26 cellular contexts compared by ENCODE assay signal in the genomic region with DNA sequence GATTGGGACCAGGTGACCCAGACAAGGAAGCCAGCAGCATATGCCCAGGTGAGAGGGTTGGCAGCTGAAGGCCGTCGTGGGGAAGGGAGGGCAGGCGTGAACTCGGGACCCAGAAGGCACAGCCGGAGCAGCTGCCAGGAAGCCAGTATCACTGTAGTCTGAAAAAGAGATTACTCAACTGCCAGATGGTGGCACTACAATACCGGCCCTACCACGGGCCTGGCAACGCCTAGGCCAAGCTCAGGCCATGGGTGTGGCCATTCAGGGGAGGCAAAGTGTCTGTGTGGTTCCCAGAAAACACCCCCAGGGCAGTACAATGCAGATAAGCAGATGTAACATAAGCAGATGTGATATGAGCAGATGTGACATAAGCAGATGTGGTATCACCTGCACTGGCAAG.
A peak's percentile ranks its signal among the peaks of the same experiment; 100 is the strongest.
DNase-seq lines count a peak whose midpoint lies in the region; ATAC-seq, FAIRE-seq and TF ChIP-seq lines count a peak whose summit lies in the region.
"Had no signal": no experiment of that assay in that cellular context is flagged by ENCODE, and none has a peak within 500 bp of the region (broad histone marks: within the 10 kb centered on the region; RNA-seq: fewer than 3 reads in every experiment).

No MANE protein-coding gene starts in this region.

- no peaks in the 10 kb centered on the region for H3K36me3 Mint-ChIP-seq in MCF 10A (ENCODE audit: insufficient read depth, unreplicated experiment)
- H3K36me3 Mint-ChIP-seq: IgD-negative memory B cell; naive thymus-derived CD4-positive, alpha-beta T cell had no signal

- TF ChIP-seq EP300 in K562 (IDR thresholded peaks at IDR 0.05; ENCODE audit: low read length), result no peak

- DNase-seq in HUDEP-2 (lab: John Stamatoyannopoulos, UW; ENCODE audit: unreplicated experiment in 76 of 76), result peak in 43 of 76 experiments; percentile 3 to 62 (median 23)
- peak; percentile 48 for DNase-seq in RPMI7951 (ENCODE audit: low read depth)
- peak in 3 of 4 experiments; percentile 6 to 38 (median 37) for DNase-seq in K562 (ENCODE audit: extremely low read depth in 1 of 4, low spot score in 3 of 4)
- no peak for DNase-seq in NCI-H1694 treated with DMSO at 0.1 percent for 48 hours (lab: John Stamatoyannopoulos, UW)
- no peak for DNase-seq in MCF 10A (ENCODE audit: unreplicated experiment)
- DNase-seq in NCI-H1436 (lab: John Stamatoyannopoulos, UW), result no peak
- DNase-seq in NCI-H1092 treated with DMSO at 0.1 percent for 48 hours (lab: John Stamatoyannopoulos, UW), result no peak
- DNase-seq: activated CD4-positive, alpha-beta T cell treated with anti-CD3 and anti-CD28 coated beads, Interleukin-2, amount 10 ng/mL, durations not matched to agents 24 days and 14 days; activated naive CD4-positive, alpha-beta T cell; activated T-cell treated with anti-CD3 and anti-CD28 coated beads, Interleukin-2, amount 50 U/mL, for 48 hours; body of pancreas; dorsolateral prefrontal cortex; EL; hypothalamus; mesenchymal stem cell; naive thymus-derived CD4-positive, alpha-beta T cell; NCI-H146; NCI-H524 treated with DMSO at 0.1 percent for 48 hours; stimulated activated naive CD8-positive, alpha-beta T cell treated with anti-CD3 and anti-CD28 coated beads, Interleukin-15, Interleukin-2, amounts not matched to agents 100 U/mL and 50 U/mL, for 24 hours; testis had no signal

- H4K20me1 ChIP-seq in BLaER1 (no peaks in the 10 kb centered on the region), K562 (replicated peaks; ENCODE audit: control insufficient read depth, insufficient read depth, low read length) (no peaks in the 10 kb centered on the region; the same call in 1 of the 2 replicates)

- H3K9me3 Mint-ChIP-seq in MCF 10A (ENCODE audit: unreplicated experiment), result no peaks in the 10 kb centered on the region
- H3K9me3 Mint-ChIP-seq: activated CD4-positive, alpha-beta T cell treated with anti-CD3 and anti-CD28 coated beads, Interleukin-2, amount 10 ng/mL, durations not matched to agents 24 days and 14 days; IgD-negative memory B cell had no signal

- no peak for FAIRE-seq in K562 (lab: Jason Lieb, UNC)

- H3K79me2 ChIP-seq in K562 (ENCODE audit: control insufficient read depth, insufficient read depth, low read length), result no peaks in the 10 kb centered on the region

- BruUV-seq in K562 (replicated peaks; lab: Mats Ljungman, UMichigan) (no TSS peak), MCF 10A (replicated peaks; lab: Mats Ljungman, UMichigan) (no TSS peak)

- H3K4me1 Mint-ChIP-seq in MCF 10A (ENCODE audit: insufficient read depth, unreplicated experiment), result peaks cover 16% of the 10 kb centered on the region
- H3K4me1 Mint-ChIP-seq: activated CD4-positive, alpha-beta T cell treated with anti-CD3 and anti-CD28 coated beads, Interleukin-2, amount 10 ng/mL, durations not matched to agents 24 days and 14 days; IgD-negative memory B cell had no signal

- POLR2A ChIA-PET in K562 (lab: Yijun Ruan, JAX) (interaction anchor here (0.6 kb wide), 1 partner anchor 20 kb away, joined by 5 read pairs; no protein-coding TSS in a partner anchor), MCF 10A (lab: Yijun Ruan, JAX) (no interaction called here)

- no peak overlapping the region for H3K4me2 ChIP-seq in BLaER1
- no peak overlapping the region for H3K4me2 ChIP-seq in K562 (ENCODE audit: insufficient read depth, low read length)

- no peak overlapping the region for H3K4me3 Mint-ChIP-seq in MCF 10A (ENCODE audit: unreplicated experiment)
- H3K4me3 Mint-ChIP-seq: activated CD4-positive, alpha-beta T cell treated with anti-CD3 and anti-CD28 coated beads, Interleukin-2, amount 10 ng/mL, durations not matched to agents 24 days and 14 days; IgD-negative memory B cell; naive thymus-derived CD4-positive, alpha-beta T cell had no signal

- H3K4me1 ChIP-seq in BLaER1 (peaks cover 65% of the 10 kb centered on the region), K562 (replicated peaks in 1 of 2; ENCODE audit: control insufficient read depth in 2 of 2, insufficient read depth in 2 of 2, low read length in 2 of 2) (no peaks in the 10 kb centered on the region)
- H3K4me1 ChIP-seq: body of pancreas, SJSA1 had no signal

- CTCF ChIA-PET in K562 (lab: Yijun Ruan, JAX; ENCODE audit: low intra/inter-chr PET ratio) (no interaction called here), MCF 10A (lab: Yijun Ruan, JAX) (interaction anchor here (0.7 kb wide), 1 partner anchor 344 kb away, joined by 3 read pairs; no protein-coding TSS in a partner anchor)

- WGBS in K562 (ENCODE audit: insufficient coverage, low coverage, missing lambda C conversion rate), result 1% methylated on average over 8 of the region's 8 CpGs

- no peaks in the 10 kb centered on the region for H3K9me3 ChIP-seq in BLaER1
- H3K9me3 ChIP-seq in K562 (replicated peaks; ENCODE audit: control insufficient read depth, insufficient read depth, low read depth, low read length), result no peaks in the 10 kb centered on the region
- H3K9me3 ChIP-seq: body of pancreas, gastroesophageal sphincter, SJSA1, testis had no signal

- 0 out of 3 replicates have a peak, but pooled peaks have one; percentile 20 for ATAC-seq in K562
- ATAC-seq: body of pancreas; gastroesophageal sphincter; left lobe of liver; naive thymus-derived CD4-positive, alpha-beta T cell; stimulated activated naive CD8-positive, alpha-beta T cell treated with anti-CD3 and anti-CD28 coated beads, Interleukin-15, Interleukin-2, amounts not matched to agents 100 U/mL and 50 U/mL, for 24 hours had no signal

- H3K9ac ChIP-seq in BLaER1 (no peak overlapping the region), K562 (ENCODE audit: insufficient read depth in 1 of 2, low read depth in 2 of 2, low read length in 2 of 2) (no peak overlapping the region)

- no peak overlapping the region for H3K4me3 ChIP-seq in BLaER1
- H3K4me3 ChIP-seq in K562, result no peak overlapping the region
- H3K4me3 ChIP-seq: body of pancreas, dorsolateral prefrontal cortex, gastroesophageal sphincter, SJSA1, testis had no signal

- H3K27me3 ChIP-seq in BLaER1 (no peaks in the 10 kb centered on the region), K562 (ENCODE audit: control insufficient read depth in 2 of 2, insufficient read depth in 2 of 2, low read length in 2 of 2) (peaks cover 0 to 39% of the 10 kb centered on the region in 2 experiments; a peak in 3 of 5 replicates)
- H3K27me3 ChIP-seq: body of pancreas, dorsolateral prefrontal cortex, gastroesophageal sphincter, testis had no signal

- intact Hi-C loops in K562 (cut with micrococcal nuclease), result no loop called here
- intact Hi-C loops in MCF 10A (cut with micrococcal nuclease), result no loop called here

- in situ Hi-C loops in K562 (cut with MboI), result no loop called here

- peaks cover 4% of the 10 kb centered on the region; the same call in 1 of the 2 replicates for H3K36me3 ChIP-seq in BLaER1
- no peaks in the 10 kb centered on the region for H3K36me3 ChIP-seq in K562 (ENCODE audit: control insufficient read depth, insufficient read depth, low read length)
- H3K36me3 ChIP-seq: gastroesophageal sphincter, SJSA1 had no signal

- no peak for TF ChIP-seq RAD21 in K562 (CRISPR knock-in tag; conservative IDR thresholded peaks at IDR 0.05 in 1 of 2, IDR thresholded peaks at IDR 0.05 in 1 of 2)

- H3K27me3 Mint-ChIP-seq in MCF 10A (ENCODE audit: insufficient read depth, unreplicated experiment), result peaks cover 5% of the 10 kb centered on the region
- H3K27me3 Mint-ChIP-seq: activated CD4-positive, alpha-beta T cell treated with anti-CD3 and anti-CD28 coated beads, Interleukin-2, amount 10 ng/mL, durations not matched to agents 24 days and 14 days had no signal

- no peak overlapping the region for H2AFZ ChIP-seq in K562 (ENCODE audit: low read depth, low read length)

- TF ChIP-seq CTCF in K562 (IDR thresholded peaks at IDR 0.05 in 2 of 3, conservative IDR thresholded peaks at IDR 0.05 in 1 of 3; ENCODE audit: insufficient read depth in 2 of 3, low read depth in 1 of 3, low read length in 3 of 3) (peak in 2 of 3 experiments; percentile 12 to 22; a peak in 1 of 6 replicates), MCF 10A (IDR thresholded peaks at IDR 0.05; ENCODE audit: unreplicated experiment) (no peak)

- H3K27ac Mint-ChIP-seq in MCF 10A (ENCODE audit: low read depth, unreplicated experiment), result no peak overlapping the region
- H3K27ac Mint-ChIP-seq: activated CD4-positive, alpha-beta T cell treated with anti-CD3 and anti-CD28 coated beads, Interleukin-2, amount 10 ng/mL, durations not matched to agents 24 days and 14 days; IgD-negative memory B cell had no signal

- H3K27ac ChIP-seq in BLaER1, result 0 out of 2 replicates have a peak overlapping the region, but pooled peaks have one; percentile 6
- no peak overlapping the region for H3K27ac ChIP-seq in K562 (ENCODE audit: extremely low read depth, low read depth, low read length)
- H3K27ac ChIP-seq: body of pancreas, C4-2B, dorsolateral prefrontal cortex, gastroesophageal sphincter, SJSA1, testis had no signal

- H3K9me1 ChIP-seq in K562 (ENCODE audit: control insufficient read depth, insufficient read depth, low read length), result no peaks in the 10 kb centered on the region

- no peak for TF ChIP-seq POLR2A in K562 (conservative IDR thresholded peaks at IDR 0.05)

TF ChIP-seq in K562, 482 proteins besides CTCF, POLR2A, EP300 and RAD21:
- TF ChIP-seq CBFA2T2 (conservative IDR thresholded peaks at IDR 0.05) (0 out of 2 replicates have a peak, but pooled peaks have one; percentile 9), NBN (IDR thresholded peaks at IDR 0.05; ENCODE audit: low read depth) (no peak), XRCC4 (IDR thresholded peaks at IDR 0.05; ENCODE audit: extremely low read depth, insufficient read depth, insufficient read length) (no peak)

Comparison
In these comparisons a context has a peak if more than half of its experiments do, and no peak if none do; other contexts are left out.
1. DNase-seq: peak in HUDEP-2 (43 of 76), RPMI7951 (single experiment) and K562 (3 of 4); none in NCI-H1694 treated with DMSO at 0.1 percent for 48 hours (single experiment), MCF 10A (single experiment), NCI-H1436 (single experiment) and NCI-H1092 treated with DMSO at 0.1 percent for 48 hours (single experiment).